9 cellular contexts compared by ENCODE assay signal in genomic region chr7:100065452-100066186, GRCh38. TPM values are rescaled to one million over a fixed set of nuclear protein-coding genes. Genes with fewer than 3 reads are reported as not detected.
A peak's percentile ranks its signal among the peaks of the same experiment; 100 is the strongest.
DNase-seq lines count a peak whose midpoint lies in the region; TF ChIP-seq lines count a peak whose summit lies in the region.
"Had no signal": no experiment of that assay in that cellular context is flagged by ENCODE, and none has a peak within 500 bp of the region (broad histone marks: within the 10 kb centered on the region; RNA-seq: fewer than 3 reads in every experiment).

No MANE protein-coding gene starts in this region.

- CTCF ChIA-PET in HEK293 (lab: Yijun Ruan, JAX), result interaction anchor here (1.0 kb wide), 1 partner anchor 75 kb away, joined by 4 read pairs; no protein-coding TSS in a partner anchor

- 35 to 54% (median 43%) methylated on average over 8 of the region's 8 CpGs for WGBS in stomach, 5 donors

- H3K36me3 ChIP-seq in HEK293 (ENCODE audit: control insufficient read depth in 2 of 2, insufficient read depth in 1 of 2, low read length in 2 of 2) (peaks cover 19 to 33% of the 10 kb centered on the region in 2 experiments), stomach (peaks cover 33 to 94% (median 88%) of the 10 kb centered on the region in 4 donors)

- H3K9me3 Mint-ChIP-seq in activated T-cell treated with anti-CD3 and anti-CD28 coated beads, Interleukin-2, amount 50 U/mL, for 24 hours, result peaks cover 7% of the 10 kb centered on the region

- H3K27ac ChIP-seq in HEK293 (ENCODE audit: extremely low read depth, low read depth, low read length), result no peak overlapping the region
- H3K27ac ChIP-seq in stomach, result peak overlapping the region in 4 of 5 donors; percentile 46 to 74 (median 52)

- H3K4me3 Mint-ChIP-seq in activated T-cell treated with anti-CD3 and anti-CD28 coated beads, Interleukin-2, amount 50 U/mL, for 24 hours, result no peak overlapping the region

- intact Hi-C loops in stomach (cut with DNase I; ENCODE audit: low total_unique reads), result no loop called here

- POLR2A ChIA-PET in HEK293 (lab: Yijun Ruan, JAX), result interaction anchor here (0.7 kb wide), 1 partner anchor 522 kb away, joined by 6 read pairs; no protein-coding TSS in a partner anchor

- H3K9me3 ChIP-seq in HEK293 (ENCODE audit: control insufficient read depth, insufficient read depth, low read depth, low read length) (no peaks in the 10 kb centered on the region), stomach (peaks cover 0 to 10% (median 7%) of the 10 kb centered on the region in 4 donors)

- TF ChIP-seq CTCF in HEK293 (tag by site-specific recombination; IDR thresholded peaks at IDR 0.05) (no peak), stomach (IDR thresholded peaks at IDR 0.05) (no peak)

- no peaks in the 10 kb centered on the region for H3K4me1 Mint-ChIP-seq in activated T-cell treated with anti-CD3 and anti-CD28 coated beads, Interleukin-2, amount 50 U/mL, for 24 hours (ENCODE audit: low read depth)

- no peak overlapping the region for H3K4me3 ChIP-seq in HEK293 (ENCODE audit: low read depth, low read length)
- no peak overlapping the region for H3K4me3 ChIP-seq in stomach

- no peak for TF ChIP-seq EP300 in stomach (IDR thresholded peaks at IDR 0.05)

- DNase-seq in astrocyte of the hippocampus (ENCODE audit: low read depth, low spot score), result peak; percentile 71
- peak; percentile 60 for DNase-seq in hepatic stellate cell (ENCODE audit: low spot score)
- no peak for DNase-seq in stomach
- DNase-seq in NCI-H526 treated with DMSO at 0.1 percent for 48 hours (lab: John Stamatoyannopoulos, UW), result no peak
- no peak for DNase-seq in NCI-H1694 (lab: John Stamatoyannopoulos, UW)
- DNase-seq in activated T-cell treated with anti-CD3 and anti-CD28 coated beads, Interleukin-2, amount 50 U/mL, for 24 hours, result no peak
- DNase-seq: activated CD4-positive, CD25-positive, alpha-beta regulatory T cell treated with anti-CD3 and anti-CD28 coated beads, Interleukin-2, amount 50 U/mL, for 72 hours; activated gamma-delta T cell had no signal

- no peak overlapping the region for H3K27ac Mint-ChIP-seq in activated T-cell treated with anti-CD3 and anti-CD28 coated beads, Interleukin-2, amount 50 U/mL, for 24 hours

- H3K4me1 ChIP-seq in HEK293 (ENCODE audit: control insufficient read depth, insufficient read depth, low read length), result no peaks in the 10 kb centered on the region
- H3K4me1 ChIP-seq in stomach, result peaks cover 11 to 20% (median 13%) of the 10 kb centered on the region in 4 donors

- H3K36me3 Mint-ChIP-seq in activated T-cell treated with anti-CD3 and anti-CD28 coated beads, Interleukin-2, amount 50 U/mL, for 24 hours (ENCODE audit: low read depth), result peaks cover 79% of the 10 kb centered on the region

- TF ChIP-seq POLR2A in stomach (IDR thresholded peaks at IDR 0.05), result no peak

- H3K27me3 ChIP-seq in stomach, result no peaks in the 10 kb centered on the region

- no peaks in the 10 kb centered on the region for H3K27me3 Mint-ChIP-seq in activated T-cell treated with anti-CD3 and anti-CD28 coated beads, Interleukin-2, amount 50 U/mL, for 24 hours

TF ChIP-seq in HEK293, 187 proteins besides CTCF, POLR2A, EP300 and RAD21:
- no peak for TF ChIP-seq ZBTB11 (tag by site-specific recombination; conservative IDR thresholded peaks at IDR 0.05; ENCODE audit: low read depth)
- peak; percentile 77 for TF ChIP-seq SCRT2 (tag by site-specific recombination; IDR thresholded peaks at IDR 0.05)

RNA-seq across cellular contexts. Expression of gene ZNF3, which starts 15.9 kb away (rescaled TPM):
- 10 to 100 TPM; 15.2 to 42.0 (median 37.8) TPM for total RNA-seq in stomach
- polyA plus RNA-seq in stomach, result 10 to 100 TPM; 12.4 to 19.6 (median 13.5) TPM

RNA-seq across cellular contexts. Expression of gene ZSCAN21, which starts 16.0 kb away (rescaled TPM):
- 10 to 100 TPM in 4 of 5 donors, 1 to 10 TPM in 1; 6.4 to 48.4 (median 14.6) TPM for total RNA-seq in stomach
- polyA plus RNA-seq in stomach, result 1 to 10 TPM; 5.4 to 7.0 (median 6.8) TPM

RNA-seq across cellular contexts. Expression of gene COPS6, which starts 23.1 kb away (rescaled TPM):
- total RNA-seq in stomach, result 100 to 1,000 TPM in 1 of 5 donors, 10 to 100 TPM in 4; 34.2 to 197 (median 87.5) TPM
- 100 to 1,000 TPM in 2 of 3 donors, 10 to 100 TPM in 1; 90.0 to 125 (median 117) TPM for polyA plus RNA-seq in stomach

RNA-seq across cellular contexts. Expression of gene MCM7, which starts 35.6 kb away (rescaled TPM):
- 100 to 1,000 TPM in 1 of 5 donors, 10 to 100 TPM in 4; 41.3 to 104 (median 88.9) TPM for total RNA-seq in stomach
- 10 to 100 TPM; 39.6 to 54.5 (median 46.4) TPM for polyA plus RNA-seq in stomach

RNA-seq across cellular contexts. Expression of gene AP4M1, which starts 35.8 kb away (rescaled TPM):
- total RNA-seq in stomach, result 100 to 1,000 TPM in 1 of 5 donors, 10 to 100 TPM in 3, 1 to 10 TPM in 1; 8.4 to 103 (median 19.6) TPM
- 10 to 100 TPM; 14.7 to 24.3 (median 21.3) TPM for polyA plus RNA-seq in stomach

Comparison
In these comparisons a context has a peak if more than half of its experiments do, and no peak if none do; other contexts are left out.
1. DNase-seq: peak in astrocyte of the hippocampus (single experiment) and hepatic stellate cell (single experiment); none in stomach (single experiment), NCI-H526 treated with DMSO at 0.1 percent for 48 hours (single experiment), NCI-H1694 (single experiment) and activated T-cell treated with anti-CD3 and anti-CD28 coated beads, Interleukin-2, amount 50 U/mL, for 24 hours (single experiment).